8 cellular contexts compared by ENCODE assay signal in the genomic region with DNA sequence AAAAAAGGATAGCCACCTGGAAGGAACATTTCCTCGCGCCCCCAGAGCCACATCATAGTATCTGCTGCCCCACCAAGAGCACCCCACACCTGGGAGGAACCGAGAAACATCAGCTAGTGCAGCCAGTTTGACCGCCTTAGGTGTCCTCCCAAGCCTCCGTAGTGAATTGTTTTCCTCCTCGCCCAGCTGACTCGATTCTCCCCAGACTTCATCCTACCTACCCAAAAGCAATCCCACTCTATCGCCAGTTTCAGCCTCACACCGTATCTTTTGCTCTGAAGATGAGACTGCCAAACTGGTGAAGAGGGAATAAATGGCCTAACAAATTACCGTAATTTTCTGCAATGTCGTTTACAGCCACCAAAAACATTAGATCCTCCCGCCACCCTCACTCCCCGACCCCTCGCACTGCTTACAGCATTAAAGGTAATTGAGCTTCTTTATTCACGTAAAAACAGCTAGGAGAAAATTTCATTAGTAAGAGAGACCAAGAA. TPM values are rescaled to one million over a fixed set of nuclear protein-coding genes. Genes with fewer than 3 reads are reported as not detected.
DNase-seq lines count a peak whose midpoint lies in the region; ATAC-seq and TF ChIP-seq lines count a peak whose summit lies in the region.
"Had no signal": no experiment of that assay in that cellular context is flagged by ENCODE, and none has a peak within 500 bp of the region (broad histone marks: within the 10 kb centered on the region; RNA-seq: fewer than 3 reads in every experiment).

No MANE protein-coding gene starts in this region.

- CTCF ChIA-PET in CD4-positive, alpha-beta memory T cell (lab: Charles Lee; ENCODE audit: partially characterized antibody), result interaction anchor here (1.0 to 3.5 kb wide), 7 partner anchors 8 to 262 kb away, joined by 3 to 18 read pairs (median 7); no protein-coding TSS in a partner anchor
- CTCF ChIA-PET in HCT116 (lab: Charles Lee), result interaction anchor here (0.6 to 2.4 kb wide), 7 partner anchors 9 to 297 kb away, joined by 3 to 25 read pairs (median 5); no protein-coding TSS in a partner anchor

- DNase-seq in CD4-positive, alpha-beta memory T cell, result no peak
- no peak for DNase-seq in HCT116 (ENCODE audit: low read depth, low spot score)
- DNase-seq in activated naive CD8-positive, alpha-beta T cell treated with anti-CD3 and anti-CD28 coated beads for 36 hours, result no peak
- DNase-seq in natural killer cell, result no peak
- DNase-seq in stimulated activated CD4-positive, alpha-beta T cell treated with anti-CD3 and anti-CD28 coated beads, Interleukin-12 subunit alpha, Interleukin-12 subunit beta, amount 100 ng/mL, for 4 hours, result no peak
- no peak for DNase-seq in T1000 (lab: John Stamatoyannopoulos, UW)
- no peak for DNase-seq in DMS53 treated with DMSO at 0.1 percent for 48 hours (lab: John Stamatoyannopoulos, UW; ENCODE audit: unreplicated experiment)
- DNase-seq: activated CD4-positive, CD25-positive, alpha-beta regulatory T cell had no signal

- peaks cover 27% of the 10 kb centered on the region for H3K4me1 ChIP-seq in CD4-positive, alpha-beta memory T cell (ENCODE audit: insufficient read depth, low read length)
- peaks cover 27 to 49% of the 10 kb centered on the region in 2 experiments for H3K4me1 ChIP-seq in HCT116 (ENCODE audit: control insufficient read depth in 1 of 2, insufficient read depth in 2 of 2, low read length in 2 of 2)

- no peak overlapping the region for H3K9ac ChIP-seq in HCT116 (ENCODE audit: low read length)

- ATAC-seq in HCT116 (no peak), natural killer cell (no peak)

- H3K4me1 Mint-ChIP-seq in CD4-positive, alpha-beta memory T cell, result peaks cover 19 to 54% (median 38%) of the 10 kb centered on the region in 4 donors
- H3K4me1 Mint-ChIP-seq in activated naive CD8-positive, alpha-beta T cell treated with anti-CD3 and anti-CD28 coated beads for 36 hours, result peaks cover 35% of the 10 kb centered on the region
- peaks cover 24 to 33% of the 10 kb centered on the region in 2 donors for H3K4me1 Mint-ChIP-seq in natural killer cell

- TF ChIP-seq CTCF in HCT116 (IDR thresholded peaks at IDR 0.05 in 2 of 3, conservative IDR thresholded peaks at IDR 0.05 in 1 of 3; ENCODE audit: borderline replicate concordance in 1 of 3, insufficient read depth in 1 of 3, low read depth in 2 of 3, low read length in 2 of 3), result no peak
- no peak for TF ChIP-seq CTCF in natural killer cell (IDR thresholded peaks at IDR 0.05)

- no peak overlapping the region for H3K4me3 ChIP-seq in CD4-positive, alpha-beta memory T cell (ENCODE audit: low read length in 2 of 2)
- no peak overlapping the region for H3K4me3 ChIP-seq in HCT116 (replicated peaks in 1 of 2; ENCODE audit: low read depth in 1 of 2, low read length in 2 of 2)

- no peaks in the 10 kb centered on the region for H3K36me3 ChIP-seq in CD4-positive, alpha-beta memory T cell (ENCODE audit: insufficient read depth, low read length)
- no peaks in the 10 kb centered on the region for H3K36me3 ChIP-seq in HCT116 (ENCODE audit: control insufficient read depth in 1 of 2, insufficient read depth in 2 of 2, low read length in 2 of 2)

- no peaks in the 10 kb centered on the region for H3K27me3 Mint-ChIP-seq in CD4-positive, alpha-beta memory T cell
- no peaks in the 10 kb centered on the region for H3K27me3 Mint-ChIP-seq in activated naive CD8-positive, alpha-beta T cell treated with anti-CD3 and anti-CD28 coated beads for 36 hours
- peaks cover 0 to 4% of the 10 kb centered on the region in 2 donors for H3K27me3 Mint-ChIP-seq in natural killer cell (ENCODE audit: low read depth in 2 of 2)

- TF ChIP-seq POLR2A in HCT116 (IDR thresholded peaks at IDR 0.05; ENCODE audit: borderline replicate concordance, extremely low read depth, insufficient read depth, insufficient read length), result no peak

- H3K4me2 ChIP-seq in HCT116 (ENCODE audit: low read length), result 0 out of 2 replicates have a peak overlapping the region, but pooled peaks have one; percentile 62

- H3K27me3 ChIP-seq in CD4-positive, alpha-beta memory T cell (ENCODE audit: insufficient read depth, low read length), result no peaks in the 10 kb centered on the region
- no peaks in the 10 kb centered on the region for H3K27me3 ChIP-seq in HCT116 (ENCODE audit: insufficient read depth, low read length)

- peak overlapping the region in 6 of 7 donors; percentile 49 to 87 (median 69) for H3K27ac Mint-ChIP-seq in CD4-positive, alpha-beta memory T cell
- H3K27ac Mint-ChIP-seq in activated naive CD8-positive, alpha-beta T cell treated with anti-CD3 and anti-CD28 coated beads for 36 hours, result peak overlapping the region; percentile 11
- H3K27ac Mint-ChIP-seq in natural killer cell, result no peak overlapping the region

- peak overlapping the region; percentile 18 to 83 (median 72) for H3K4me3 Mint-ChIP-seq in CD4-positive, alpha-beta memory T cell
- peak overlapping the region; percentile 88 for H3K4me3 Mint-ChIP-seq in activated naive CD8-positive, alpha-beta T cell treated with anti-CD3 and anti-CD28 coated beads for 36 hours
- H3K4me3 Mint-ChIP-seq in natural killer cell, result peak overlapping the region; percentile 47

- RAD21 ChIA-PET in HCT116 (lab: Charles Lee; ENCODE audit: low non-redundant PET in 1 of 2, low total read pairs in 2 of 2, uncharacterized antibody in 2 of 2, unreplicated experiment in 2 of 2), result interaction anchor here (0.5 to 1.5 kb wide), 4 partner anchors 88 to 202 kb away, joined by 3 to 4 read pairs (median 4); a partner anchor contains a TSS

- no peaks in the 10 kb centered on the region for H4K20me1 ChIP-seq in HCT116 (ENCODE audit: insufficient read depth)

- no peak for TF ChIP-seq RAD21 in HCT116 (IDR thresholded peaks at IDR 0.05; ENCODE audit: low read depth)

- H3K9me3 ChIP-seq in CD4-positive, alpha-beta memory T cell (ENCODE audit: control insufficient read depth in 1 of 2, low read length in 2 of 2), result no peaks in the 10 kb centered on the region
- H3K9me3 ChIP-seq in HCT116 (ENCODE audit: control insufficient read depth in 1 of 2, insufficient read depth in 1 of 2, low read depth in 1 of 2, low read length in 2 of 2), result no peaks in the 10 kb centered on the region

- H3K9me3 Mint-ChIP-seq in CD4-positive, alpha-beta memory T cell, result peaks cover 0 to 2% (median 0%) of the 10 kb centered on the region in 8 donors
- H3K9me3 Mint-ChIP-seq in activated naive CD8-positive, alpha-beta T cell treated with anti-CD3 and anti-CD28 coated beads for 36 hours, result no peaks in the 10 kb centered on the region
- no peaks in the 10 kb centered on the region for H3K9me3 Mint-ChIP-seq in natural killer cell

- no peak overlapping the region for H3K27ac ChIP-seq in CD4-positive, alpha-beta memory T cell (ENCODE audit: low read depth, low read length)
- no peak overlapping the region; the same call in 1 of the 2 replicates for H3K27ac ChIP-seq in HCT116 (ENCODE audit: low read depth, low read length)

- no TSS peak for BruUV-seq in HCT116 (replicated peaks; lab: Mats Ljungman, UMichigan)

- H3K36me3 Mint-ChIP-seq in CD4-positive, alpha-beta memory T cell, result peaks cover 0 to 2% of the 10 kb centered on the region in 2 donors
- peaks cover 5% of the 10 kb centered on the region for H3K36me3 Mint-ChIP-seq in activated naive CD8-positive, alpha-beta T cell treated with anti-CD3 and anti-CD28 coated beads for 36 hours
- H3K36me3 Mint-ChIP-seq in natural killer cell, result no peaks in the 10 kb centered on the region

- H3K9me2 ChIP-seq in HCT116 (ENCODE audit: insufficient read depth), result no peaks in the 10 kb centered on the region

- POLR2A ChIA-PET in CD4-positive, alpha-beta memory T cell (lab: Charles Lee; ENCODE audit: partially characterized antibody), result interaction anchor here (0.6 to 5.0 kb wide), 7 partner anchors 10 to 264 kb away, joined by 3 to 31 read pairs (median 4); a partner anchor contains a TSS
- POLR2A ChIA-PET in HCT116 (lab: Charles Lee), result interaction anchor here (0.6 to 1.5 kb wide), 6 partner anchors 14 to 263 kb away, joined by 3 to 15 read pairs (median 4); a partner anchor contains a TSS

- H2AFZ ChIP-seq in HCT116 (ENCODE audit: low read depth, low read length, poor library complexity, severe bottlenecking), result no peak overlapping the region

- intact Hi-C loops in CD4-positive, alpha-beta memory T cell (cut with micrococcal nuclease), result no loop called here
- intact Hi-C loops in HCT116 (cut with micrococcal nuclease), result no loop called here
- intact Hi-C loops in natural killer cell (cut with micrococcal nuclease), result loop anchor here (5.0 to 10.0 kb wide), 2 partner anchors 103 to 200 kb away; a partner anchor contains a TSS

- peaks cover 36% of the 10 kb centered on the region for H3K79me2 ChIP-seq in HCT116 (ENCODE audit: insufficient read depth, low read length)

TF ChIP-seq in HCT116, 20 proteins besides CTCF, POLR2A, EP300 and RAD21:
- TF ChIP-seq EZH2phosphoT487 (IDR thresholded peaks at IDR 0.05; ENCODE audit: borderline replicate concordance) (no peak), ZFX (IDR thresholded peaks at IDR 0.05) (no peak), EZH2 (IDR thresholded peaks at IDR 0.05) (no peak)

RNA-seq across cellular contexts. Expression of a gene that starts 1.2 kb away (rescaled TPM):
- 10 to 100 TPM; 55.1 to 62.7 TPM for total RNA-seq in CD4-positive, alpha-beta memory T cell
- 10 to 100 TPM in 1 of 2 donors, 1 to 10 TPM in 1; 7.4 to 18.9 TPM for polyA plus RNA-seq in CD4-positive, alpha-beta memory T cell
- total RNA-seq in HCT116 (2021; ENCODE audit: unreplicated experiment) (38.7 TPM), natural killer cell (10 to 100 TPM; 34.3 to 54.3 (median 42.7) TPM)
- polyA plus RNA-seq in HCT116 (2012), result 23.1 and 23.5 TPM in 2 replicates
- total RNA-seq in activated naive CD8-positive, alpha-beta T cell treated with anti-CD3 and anti-CD28 coated beads for 36 hours, result 10 to 100 TPM; 24.5 to 27.3 TPM

RNA-seq across cellular contexts. Expression of a gene that starts 20.7 kb away (rescaled TPM):
- 10 to 100 TPM; 83.7 to 93.3 TPM for total RNA-seq in CD4-positive, alpha-beta memory T cell
- 10 to 100 TPM; 32.6 to 36.6 TPM for polyA plus RNA-seq in CD4-positive, alpha-beta memory T cell
- total RNA-seq in HCT116 (2021; ENCODE audit: unreplicated experiment) (70.8 TPM), natural killer cell (10 to 100 TPM; 57.1 to 71.8 (median 58.2) TPM)
- 93.2 and 98.2 TPM in 2 replicates for polyA plus RNA-seq in HCT116 (2012)
- 10 to 100 TPM; 67.2 to 69.4 TPM for total RNA-seq in activated naive CD8-positive, alpha-beta T cell treated with anti-CD3 and anti-CD28 coated beads for 36 hours

RNA-seq across cellular contexts. Expression of a gene that starts 56.0 kb away (rescaled TPM):
- 10 to 100 TPM; 34.1 to 35.0 TPM for total RNA-seq in CD4-positive, alpha-beta memory T cell
- 1 to 10 TPM; 4.6 to 6.3 TPM for polyA plus RNA-seq in CD4-positive, alpha-beta memory T cell
- total RNA-seq in HCT116 (2021; ENCODE audit: unreplicated experiment) (19.0 TPM), natural killer cell (10 to 100 TPM; 21.3 to 31.7 (median 25.1) TPM)
- polyA plus RNA-seq in HCT116 (2012), result 9.2 and 12.6 TPM in 2 replicates
- 10 to 100 TPM; 10.5 to 10.9 TPM for total RNA-seq in activated naive CD8-positive, alpha-beta T cell treated with anti-CD3 and anti-CD28 coated beads for 36 hours

Comparison
In these comparisons a context has a peak if more than half of its experiments do, and no peak if none do; other contexts are left out.
1. H3K27ac Mint-ChIP-seq: peak in CD4-positive, alpha-beta memory T cell (6 of 7) and activated naive CD8-positive, alpha-beta T cell treated with anti-CD3 and anti-CD28 coated beads for 36 hours (single experiment); none in natural killer cell (0 of 2).
2. Peak in every context shown above with its lines, with median percentiles within 50 percentile points of each other: H3K4me3 Mint-ChIP-seq.